ENCODE assay signal across 8 cellular contexts in genomic region chr21:26171310-26172100, GRCh38. TPM values are rescaled to one million over a fixed set of nuclear protein-coding genes. Genes with fewer than 3 reads are reported as not detected.
DNase-seq lines count a peak whose midpoint lies in the region; ATAC-seq and TF ChIP-seq lines count a peak whose summit lies in the region.

No MANE protein-coding gene starts in this region.

- no peak for DNase-seq in A673 (ENCODE audit: low spot score)
- DNase-seq in coronary artery (ENCODE audit: low spot score) = no peak
- no peak for DNase-seq in GM20000 (ENCODE audit: low spot score)
- no peak for DNase-seq in NCI-H2081 treated with DMSO at 0.1 percent for 48 hours (lab: John Stamatoyannopoulos, UW)
- DNase-seq in globus pallidus (ENCODE audit: low spot score) = no peak

- peaks cover 22% of the 10 kb centered on the region for H3K27me3 Mint-ChIP-seq in IgD-negative memory B cell

- CTCF ChIA-PET in A673 (lab: Charles Lee) = interaction anchor here (0.7 to 1.0 kb wide), 2 partner anchors 20 to 393 kb away, joined by 4 to 7 read pairs; no protein-coding TSS in a partner anchor

- H3K4me1 ChIP-seq in A673 (ENCODE audit: insufficient read depth, low read length, poor library complexity, severe bottlenecking) (peaks cover 25% of the 10 kb centered on the region), muscle layer of colon (ENCODE audit: insufficient read depth, low read length) (peaks cover 10% of the 10 kb centered on the region)

- peaks cover 4 to 14% (median 7%) of the 10 kb centered on the region in 3 donors for H3K4me1 Mint-ChIP-seq in IgD-negative memory B cell

- H3K9ac ChIP-seq in muscle layer of colon (ENCODE audit: low read length) = no peak overlapping the region

- H3K9me3 Mint-ChIP-seq in IgD-negative memory B cell = no peaks in the 10 kb centered on the region

- BruUV-seq in A673 (replicated peaks; lab: Mats Ljungman, UMichigan) = TSS peak; percentile 83

- H3K36me3 Mint-ChIP-seq in IgD-negative memory B cell = no peaks in the 10 kb centered on the region

- no peak for ATAC-seq in GM18502 (IDR thresholded peaks at IDR 0.05; ENCODE audit: poor library complexity, unreplicated experiment)

- H3K36me3 ChIP-seq in A673 (ENCODE audit: insufficient read depth, low read length, poor library complexity, severe bottlenecking) (no peaks in the 10 kb centered on the region), muscle layer of colon (ENCODE audit: insufficient read depth, low read length) (no peaks in the 10 kb centered on the region)

- intact Hi-C loops in A673 (cut with micrococcal nuclease; ENCODE audit: unreplicated experiment) = loop anchor here (5.0 kb wide), 3 partner anchors 164 to 546 kb away; no protein-coding TSS in a partner anchor

- no peaks in the 10 kb centered on the region for H3K27me3 ChIP-seq in A673 (replicated peaks; ENCODE audit: insufficient read depth, low read depth, low read length, poor library complexity)
- H3K27me3 ChIP-seq in muscle layer of colon (ENCODE audit: control insufficient read depth in 1 of 2, insufficient read depth in 2 of 2, low read length in 2 of 2) = no peaks in the 10 kb centered on the region

- peak overlapping the region; percentile 75 to 100 (median 88) for H3K4me3 Mint-ChIP-seq in IgD-negative memory B cell

- peak overlapping the region; percentile 91 for H3K4me3 ChIP-seq in A673 (ENCODE audit: low read depth, low read length, poor library complexity, severe bottlenecking)
- H3K4me3 ChIP-seq in coronary artery = peak overlapping the region; percentile 99
- H3K4me3 ChIP-seq in muscle layer of colon (ENCODE audit: low read depth in 1 of 2, low read length in 2 of 2) = peak overlapping the region; percentile 87 to 91

- TF ChIP-seq CTCF in A673 (conservative IDR thresholded peaks at IDR 0.05; ENCODE audit: low read depth, low read length) (no peak), coronary artery (IDR thresholded peaks at IDR 0.05) (no peak), GM20000 (IDR thresholded peaks at IDR 0.05; ENCODE audit: extremely low read depth, missing control alignments) (no peak)

- peak overlapping the region in 1 of 3 donors; percentile 18 for H3K27ac Mint-ChIP-seq in IgD-negative memory B cell

- POLR2A ChIA-PET in A673 (lab: Charles Lee; ENCODE audit: low non-redundant PET) = interaction anchor here (0.5 kb wide), 1 partner anchor 57 kb away, joined by 3 read pairs; no protein-coding TSS in a partner anchor

- no peaks in the 10 kb centered on the region for H3K9me3 ChIP-seq in A673 (ENCODE audit: low read depth, low read length, poor library complexity, severe bottlenecking)
- H3K9me3 ChIP-seq in muscle layer of colon (ENCODE audit: low read length) = no peaks in the 10 kb centered on the region

- H3K27ac ChIP-seq in A673 (ENCODE audit: low read depth, low read length, poor library complexity, severe bottlenecking) (peak overlapping the region; percentile 90), coronary artery (no peak overlapping the region), muscle layer of colon (ENCODE audit: low read depth, low read length) (no peak overlapping the region)

RNA-seq across cellular contexts. Expression of gene APP, which starts 0.9 kb away (rescaled TPM):
- total RNA-seq in A673 (2021) = 531 and 539 TPM in 2 replicates
- polyA plus RNA-seq in IgD-negative memory B cell = 12.5 TPM
